In genomic region chr14:64844993-64845536, GRCh38 we compare ENCODE assay signal across 20 cellular contexts. TPM values are rescaled to one million over a fixed set of nuclear protein-coding genes. Genes with fewer than 3 reads are reported as not detected.
"Had no signal": no experiment of that assay in that cellular context is flagged by ENCODE, and none has a peak within 500 bp of the region (broad histone marks: within the 10 kb centered on the region; RNA-seq: fewer than 3 reads in every experiment).

No MANE protein-coding gene starts in this region.

- H3K4me3 ChIP-seq: colonic mucosa, heart left ventricle, mucosa of descending colon, right lobe of liver, spleen, tibial artery, upper lobe of left lung, uterus had no signal

- H3K9me3 ChIP-seq: colonic mucosa, heart left ventricle, mucosa of descending colon, right lobe of liver, spleen, tibial artery, upper lobe of left lung, uterus had no signal

- H3K4me1 ChIP-seq: colonic mucosa, right lobe of liver, spleen, uterus had no signal

- H3K36me3 ChIP-seq: colonic mucosa, heart left ventricle, right lobe of liver, spleen, tibial artery, upper lobe of left lung, uterus had no signal

- ATAC-seq: mucosa of descending colon; naive thymus-derived CD8-positive, alpha-beta T cell had no signal

- DNase-seq: colonic mucosa; effector CD4-positive, alpha-beta T cell; endodermal cell; foreskin melanocyte; heart left ventricle; hypothalamus; mammary epithelial cell; mucosa of descending colon; naive thymus-derived CD8-positive, alpha-beta T cell; posterior cingulate gyrus; right lobe of liver; spleen; stimulated activated CD4-positive, alpha-beta T cell treated with anti-CD3 and anti-CD28 coated beads, Interleukin-15, amount 100 ng/mL, for 24 hours; stimulated activated CD4-positive, alpha-beta T cell treated with anti-CD3 and anti-CD28 coated beads, Interleukin-1b, Interleukin-23, amount 100 ng/mL, for 48 hours; stimulated activated CD4-positive, alpha-beta T cell treated with anti-CD3 and anti-CD28 coated beads, Interleukin-4, amount 100 ng/mL, for 24 hours; tibial artery; upper lobe of left lung; uterus had no signal

- FAIRE-seq: endothelial cell of umbilical vein, islet of Langerhans had no signal

- H3K27me3 ChIP-seq: colonic mucosa, right lobe of liver, tibial artery, upper lobe of left lung, uterus had no signal

- H3K27ac ChIP-seq: colonic mucosa, right lobe of liver, spleen, tibial artery, upper lobe of left lung, uterus had no signal

RNA-seq across cellular contexts. Expression of gene SPTB, which starts 34.6 kb away (rescaled TPM):
- polyA plus RNA-seq: naive thymus-derived CD8-positive, alpha-beta T cell had no signal
